25 cellular contexts compared by ENCODE assay signal in the genomic region with DNA sequence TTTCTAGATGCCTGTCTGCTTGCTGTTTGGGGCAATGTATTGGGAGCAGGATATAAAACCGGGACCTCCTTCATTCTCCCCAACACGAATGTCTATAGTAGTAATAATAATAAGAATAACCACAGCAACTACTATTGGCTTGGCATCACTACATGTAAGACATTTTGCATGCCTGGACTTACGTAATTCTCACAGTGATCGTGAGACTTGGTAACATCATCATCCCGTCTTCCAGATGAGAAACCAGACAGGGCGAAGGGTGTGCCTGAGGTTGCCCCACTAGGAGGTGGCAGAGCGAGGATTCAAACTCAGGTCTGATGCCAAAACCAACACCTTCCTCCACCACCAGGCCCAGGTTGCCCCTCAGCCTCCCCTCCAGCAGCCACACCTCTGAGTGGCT.
DNase-seq lines count a peak whose midpoint lies in the region; ATAC-seq, FAIRE-seq and TF ChIP-seq lines count a peak whose summit lies in the region.
"Had no signal": no experiment of that assay in that cellular context is flagged by ENCODE, and none has a peak within 500 bp of the region (broad histone marks: within the 10 kb centered on the region; RNA-seq: fewer than 3 reads in every experiment).

No MANE protein-coding gene starts in this region.

- H3K79me2 ChIP-seq in SK-N-SH (ENCODE audit: insufficient read depth) (no peaks in the 10 kb centered on the region), hepatocyte (no peaks in the 10 kb centered on the region)

- H3K4me3 ChIP-seq in SK-N-SH (ENCODE audit: low read depth in 2 of 2, low read length in 1 of 2) (no peak overlapping the region), hepatocyte (no peak overlapping the region), sigmoid colon (no peak overlapping the region)
- H3K4me3 ChIP-seq: breast epithelium, gastroesophageal sphincter, left lung, SK-N-MC, spleen, uterus had no signal

- H3F3A ChIP-seq in SK-N-SH (replicated peaks; ENCODE audit: insufficient read depth), result peaks cover 23% of the 10 kb centered on the region

- TF ChIP-seq EP300 in SK-N-SH (IDR thresholded peaks at IDR 0.05; ENCODE audit: borderline replicate concordance in 1 of 2, low read depth in 1 of 2, low read length in 1 of 2) (no peak), sigmoid colon (IDR thresholded peaks at IDR 0.05) (no peak)

- H3K4me1 ChIP-seq in SK-N-SH (ENCODE audit: control insufficient read depth in 1 of 2, insufficient read depth in 2 of 2, low read depth in 1 of 2, low read length in 1 of 2) (peaks cover 16 to 56% of the 10 kb centered on the region in 2 experiments), hepatocyte (ENCODE audit: insufficient read depth) (no peaks in the 10 kb centered on the region), sigmoid colon (peaks cover 0 to 20% (median 13%) of the 10 kb centered on the region in 4 donors)
- H3K4me1 ChIP-seq: breast epithelium, left lung, uterus had no signal

- no peak for TF ChIP-seq RAD21 in SK-N-SH (IDR thresholded peaks at IDR 0.05; ENCODE audit: low read length)

- CTCF ChIA-PET in SK-N-SH (lab: Yijun Ruan, JAX), result interaction anchor here (1.0 to 19.0 kb wide), 4 partner anchors 10 to 201 kb away, joined by 4 to 1335 read pairs (median 103); no protein-coding TSS in a partner anchor

- H3K36me3 ChIP-seq in SK-N-SH (replicated peaks in 1 of 2; ENCODE audit: control insufficient read depth in 1 of 2, insufficient read depth in 2 of 2, low read length in 1 of 2) (no peaks in the 10 kb centered on the region), hepatocyte (replicated peaks; ENCODE audit: insufficient read depth, low read depth) (no peaks in the 10 kb centered on the region), sigmoid colon (no peaks in the 10 kb centered on the region)
- H3K36me3 ChIP-seq: breast epithelium, gastroesophageal sphincter, left lung, spleen, uterus had no signal

- 89% methylated on average over 7 of the region's 7 CpGs for WGBS in SK-N-SH (ENCODE audit: low lambda C conversion rate)
- WGBS in hepatocyte (ENCODE audit: low lambda C conversion rate, missing lambda C conversion rate), result 93% methylated on average over 7 of the region's 7 CpGs
- WGBS in sigmoid colon, 2 donors, result 92% methylated on average over 7 of the region's 7 CpGs

- H3K4me2 ChIP-seq in SK-N-SH, result no peak overlapping the region
- H3K4me2 ChIP-seq in hepatocyte, result no peak overlapping the region

- ATAC-seq in SK-N-SH treated with all-trans-retinoic acid at 6 μM for 48 hours, result no peak
- ATAC-seq in GM18498 (IDR thresholded peaks at IDR 0.05; ENCODE audit: unreplicated experiment), result no peak
- ATAC-seq: activated T-cell treated with anti-CD3 and anti-CD28 coated beads, Interleukin-2, amount 50 U/mL, for 72 hours; esophagus mucosa; left lung; naive thymus-derived CD4-positive, alpha-beta T cell; T-helper 17 cell had no signal

- POLR2A ChIA-PET in SK-N-SH (lab: Yijun Ruan, JAX), result interaction anchor here (0.8 to 3.9 kb wide), 4 partner anchors 23 to 373 kb away, joined by 3 to 23 read pairs (median 6); a partner anchor contains a TSS

- H3K27me3 ChIP-seq in SK-N-SH (ENCODE audit: insufficient read depth), result no peaks in the 10 kb centered on the region
- H3K27me3 ChIP-seq in hepatocyte, result no peaks in the 10 kb centered on the region
- H3K27me3 ChIP-seq in sigmoid colon, result no peaks in the 10 kb centered on the region
- H3K27me3 ChIP-seq: breast epithelium, gastroesophageal sphincter, left lung, spleen, uterus had no signal

- H3K9me3 ChIP-seq in SK-N-SH (no peaks in the 10 kb centered on the region), hepatocyte (ENCODE audit: low read depth) (no peaks in the 10 kb centered on the region), sigmoid colon (no peaks in the 10 kb centered on the region)
- H3K9me3 ChIP-seq: breast epithelium, gastroesophageal sphincter, left lung, spleen, uterus had no signal

- H3K27ac ChIP-seq in SK-N-SH (ENCODE audit: low read depth in 2 of 2, low read length in 1 of 2), result peak overlapping the region; percentile 91 to 99
- H3K27ac ChIP-seq in hepatocyte, result peak overlapping the region; percentile 64
- peak overlapping the region; percentile 1 to 81 (median 72) for H3K27ac ChIP-seq in sigmoid colon
- H3K27ac ChIP-seq: left lung, SK-N-MC, spleen, uterus had no signal

- intact Hi-C loops in sigmoid colon (cut with DNase I), result loop anchor here (5.0 kb wide), 1 partner anchor 126 kb away; no protein-coding TSS in a partner anchor

- FAIRE-seq in urothelium cell line (lab: Jason Lieb, UNC), result no peak

- no peak for TF ChIP-seq POLR2A in sigmoid colon (IDR thresholded peaks at IDR 0.05)

- DNase-seq in SK-N-SH (no peak), RPMI7951 (ENCODE audit: low read depth) (peak; percentile 63), hepatocyte (ENCODE audit: low spot score) (no peak), sigmoid colon (no peak), urothelium cell line (ENCODE audit: low spot score) (no peak), NOMO-1 treated with dmso at 0.1 percent for 144 hours (lab: John Stamatoyannopoulos, UW; ENCODE audit: unreplicated experiment) (no peak)
- DNase-seq: 8988T; activated CD4-positive, alpha-beta T cell treated with anti-CD3 and anti-CD28 coated beads, Interleukin-2, amount 10 ng/mL, durations not matched to agents 7 days and 5 days; activated T-cell treated with anti-CD3 and anti-CD28 coated beads, Interleukin-2, amount 50 U/mL, for 72 hours; AML-193; CD4-positive, alpha-beta memory T cell; cortex of kidney; GOT3; Kasumi-1; left lung; naive thymus-derived CD4-positive, alpha-beta T cell; T-helper 17 cell; uterus had no signal

- H2AFZ ChIP-seq in SK-N-SH (ENCODE audit: low read depth), result no peak overlapping the region
- no peak overlapping the region for H2AFZ ChIP-seq in hepatocyte

- no peaks in the 10 kb centered on the region for H3K9me2 ChIP-seq in SK-N-SH
- no peaks in the 10 kb centered on the region for H3K9me2 ChIP-seq in hepatocyte (replicated peaks; ENCODE audit: insufficient read depth)

- H3K9ac ChIP-seq in SK-N-SH, result no peak overlapping the region

- TF ChIP-seq CTCF in SK-N-SH (IDR thresholded peaks at IDR 0.05), result no peak
- no peak for TF ChIP-seq CTCF in hepatocyte (IDR thresholded peaks at IDR 0.05; ENCODE audit: poor library complexity)
- no peak for TF ChIP-seq CTCF in sigmoid colon (IDR thresholded peaks at IDR 0.05)

- H4K20me1 ChIP-seq in SK-N-SH (ENCODE audit: insufficient read depth) (no peaks in the 10 kb centered on the region), hepatocyte (ENCODE audit: insufficient read depth, poor library complexity, severe bottlenecking) (no peaks in the 10 kb centered on the region)

TF ChIP-seq in SK-N-SH, 30 proteins besides CTCF, POLR2A, EP300 and RAD21 (continues in another document):
- TF ChIP-seq, protein P1, sequence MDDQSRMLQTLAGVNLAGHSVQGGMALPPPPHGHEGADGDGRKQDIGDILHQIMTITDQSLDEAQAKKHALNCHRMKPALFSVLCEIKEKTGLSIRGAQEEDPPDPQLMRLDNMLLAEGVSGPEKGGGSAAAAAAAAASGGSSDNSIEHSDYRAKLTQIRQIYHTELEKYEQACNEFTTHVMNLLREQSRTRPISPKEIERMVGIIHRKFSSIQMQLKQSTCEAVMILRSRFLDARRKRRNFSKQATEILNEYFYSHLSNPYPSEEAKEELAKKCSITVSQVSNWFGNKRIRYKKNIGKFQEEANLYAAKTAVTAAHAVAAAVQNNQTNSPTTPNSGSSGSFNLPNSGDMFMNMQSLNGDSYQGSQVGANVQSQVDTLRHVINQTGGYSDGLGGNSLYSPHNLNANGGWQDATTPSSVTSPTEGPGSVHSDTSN (IDR thresholded peaks at IDR 0.05), result no peak
- TF ChIP-seq JUND (IDR thresholded peaks at IDR 0.05), result no peak
- TF ChIP-seq CHD2 (IDR thresholded peaks at IDR 0.05; ENCODE audit: low read length, partially characterized antibody), result no peak
- no peak for TF ChIP-seq FOXM1 (IDR thresholded peaks at IDR 0.05; ENCODE audit: low read depth)
- no peak for TF ChIP-seq TCF12 (IDR thresholded peaks at IDR 0.05)
- no peak for TF ChIP-seq RFX5 (IDR thresholded peaks at IDR 0.05; ENCODE audit: low read length)
- no peak for TF ChIP-seq SIN3A (IDR thresholded peaks at IDR 0.05; ENCODE audit: borderline replicate concordance, low read depth, low read length)
- TF ChIP-seq, protein P2, sequence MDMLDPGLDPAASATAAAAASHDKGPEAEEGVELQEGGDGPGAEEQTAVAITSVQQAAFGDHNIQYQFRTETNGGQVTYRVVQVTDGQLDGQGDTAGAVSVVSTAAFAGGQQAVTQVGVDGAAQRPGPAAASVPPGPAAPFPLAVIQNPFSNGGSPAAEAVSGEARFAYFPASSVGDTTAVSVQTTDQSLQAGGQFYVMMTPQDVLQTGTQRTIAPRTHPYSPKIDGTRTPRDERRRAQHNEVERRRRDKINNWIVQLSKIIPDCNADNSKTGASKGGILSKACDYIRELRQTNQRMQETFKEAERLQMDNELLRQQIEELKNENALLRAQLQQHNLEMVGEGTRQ (IDR thresholded peaks at IDR 0.05; ENCODE audit: borderline replicate concordance, low read depth, low read length), result no peak

TF ChIP-seq in SK-N-SH treated with all-trans-retinoic acid at 6 μM for 48 hours, 23 proteins besides CTCF, POLR2A, EP300 and RAD21:
- no peak for TF ChIP-seq ZNF70 (CRISPR knock-in tag; IDR thresholded peaks at IDR 0.05)
